ENCODE assay signal across 10 cellular contexts in the genomic region with DNA sequence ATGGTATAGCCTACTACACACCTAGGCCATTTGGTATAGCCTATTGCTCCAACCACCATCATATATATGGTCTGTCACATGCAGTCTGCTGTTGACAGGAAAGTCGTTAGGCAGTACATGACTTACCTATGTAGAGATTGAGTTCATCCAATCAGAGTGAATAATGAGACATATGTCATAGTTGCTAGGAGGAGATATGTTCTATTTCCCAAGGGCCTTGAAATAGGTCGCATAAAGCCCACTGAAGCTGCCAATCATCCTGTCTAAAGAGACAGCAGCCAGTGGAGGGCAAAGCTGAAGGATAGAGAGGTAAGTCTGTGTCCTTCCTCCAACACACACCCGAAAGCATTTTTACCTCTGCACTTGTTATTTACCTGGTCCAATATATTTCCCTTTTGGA.
DNase-seq lines count a peak whose midpoint lies in the region; ATAC-seq and TF ChIP-seq lines count a peak whose summit lies in the region.
"Had no signal": no experiment of that assay in that cellular context is flagged by ENCODE, and none has a peak within 500 bp of the region (broad histone marks: within the 10 kb centered on the region; RNA-seq: fewer than 3 reads in every experiment).

No MANE protein-coding gene starts in this region.

- H3K4me3 Mint-ChIP-seq in activated naive CD4-positive, alpha-beta T cell treated with anti-CD3 and anti-CD28 coated beads, Interleukin-2, amount 10 ng/mL, durations not matched to agents 7 days and 5 days = no peak overlapping the region

- intact Hi-C loops in prostate gland (cut with DNase I) = no loop called here

- H3K27me3 ChIP-seq in prostate gland (replicated peaks; ENCODE audit: insufficient read depth) = no peaks in the 10 kb centered on the region
- H3K27me3 ChIP-seq: esophagus squamous epithelium had no signal

- no peaks in the 10 kb centered on the region for H3K4me1 Mint-ChIP-seq in activated naive CD4-positive, alpha-beta T cell treated with anti-CD3 and anti-CD28 coated beads, Interleukin-2, amount 10 ng/mL, durations not matched to agents 7 days and 5 days

- WGBS in prostate gland = 84% methylated on average over 3 of the region's 3 CpGs

- no peak for TF ChIP-seq POLR2A in prostate gland (IDR thresholded peaks at IDR 0.05)

- DNase-seq in NCI-H69 (lab: John Stamatoyannopoulos, UW) (peak; percentile 53), kidney tubule cell (ENCODE audit: low spot score) (peak; percentile 27), prostate gland (ENCODE audit: low spot score) (no peak)
- DNase-seq in activated naive CD4-positive, alpha-beta T cell treated with anti-CD3 and anti-CD28 coated beads, Interleukin-2, amount 10 ng/mL, durations not matched to agents 7 days and 5 days = no peak
- no peak for DNase-seq in stimulated activated CD4-positive, alpha-beta T cell treated with anti-CD3 and anti-CD28 coated beads, Interleukin-4, amount 100 ng/mL, for 24 hours
- DNase-seq: esophagus squamous epithelium; Right ventricle myocardium superior; stimulated activated CD4-positive, alpha-beta T cell treated with anti-CD3 and anti-CD28 coated beads, Interleukin-4, amount 100 ng/mL, for 4 hours had no signal

- no peak overlapping the region for H3K27ac Mint-ChIP-seq in activated naive CD4-positive, alpha-beta T cell treated with anti-CD3 and anti-CD28 coated beads, Interleukin-2, amount 10 ng/mL, durations not matched to agents 7 days and 5 days

- no peak overlapping the region for H3K4me3 ChIP-seq in prostate gland
- H3K4me3 ChIP-seq: esophagus squamous epithelium had no signal

- H3K36me3 Mint-ChIP-seq in activated naive CD4-positive, alpha-beta T cell treated with anti-CD3 and anti-CD28 coated beads, Interleukin-2, amount 10 ng/mL, durations not matched to agents 7 days and 5 days = no peaks in the 10 kb centered on the region

- no peaks in the 10 kb centered on the region for H3K9me3 Mint-ChIP-seq in activated naive CD4-positive, alpha-beta T cell treated with anti-CD3 and anti-CD28 coated beads, Interleukin-2, amount 10 ng/mL, durations not matched to agents 7 days and 5 days

- TF ChIP-seq CTCF in prostate gland (IDR thresholded peaks at IDR 0.05) = no peak

- H3K4me1 ChIP-seq in prostate gland (replicated peaks) = no peaks in the 10 kb centered on the region
- H3K4me1 ChIP-seq: esophagus squamous epithelium had no signal

- H3K27ac ChIP-seq in prostate gland = no peak overlapping the region
- H3K27ac ChIP-seq: esophagus squamous epithelium had no signal

- ATAC-seq in GM18870 (IDR thresholded peaks at IDR 0.05; ENCODE audit: unreplicated experiment) = peak; percentile 74
- peak; percentile 65 for ATAC-seq in HG02852 (IDR thresholded peaks at IDR 0.05; ENCODE audit: unreplicated experiment)

- H3K27me3 Mint-ChIP-seq in activated naive CD4-positive, alpha-beta T cell treated with anti-CD3 and anti-CD28 coated beads, Interleukin-2, amount 10 ng/mL, durations not matched to agents 7 days and 5 days = no peaks in the 10 kb centered on the region

- no peaks in the 10 kb centered on the region for H3K36me3 ChIP-seq in prostate gland
- H3K36me3 ChIP-seq: esophagus squamous epithelium had no signal

- CTCF ChIA-PET in activated naive CD4-positive, alpha-beta T cell treated with anti-CD3 and anti-CD28 coated beads, Interleukin-2, amount 10 ng/mL, durations not matched to agents 7 days and 5 days (lab: Charles Lee) = no interaction called here

- no peaks in the 10 kb centered on the region for H3K9me3 ChIP-seq in prostate gland
- H3K9me3 ChIP-seq: esophagus squamous epithelium had no signal

Comparison
In these comparisons a context has a peak if more than half of its experiments do, and no peak if none do; other contexts are left out.
1. DNase-seq: peak in NCI-H69 (single experiment) and kidney tubule cell (single experiment); none in activated naive CD4-positive, alpha-beta T cell treated with anti-CD3 and anti-CD28 coated beads, Interleukin-2, amount 10 ng/mL, durations not matched to agents 7 days and 5 days (single experiment), stimulated activated CD4-positive, alpha-beta T cell treated with anti-CD3 and anti-CD28 coated beads, Interleukin-4, amount 100 ng/mL, for 24 hours (single experiment) and prostate gland (single experiment).